20 cellular contexts compared by ENCODE assay signal in the genomic region with DNA sequence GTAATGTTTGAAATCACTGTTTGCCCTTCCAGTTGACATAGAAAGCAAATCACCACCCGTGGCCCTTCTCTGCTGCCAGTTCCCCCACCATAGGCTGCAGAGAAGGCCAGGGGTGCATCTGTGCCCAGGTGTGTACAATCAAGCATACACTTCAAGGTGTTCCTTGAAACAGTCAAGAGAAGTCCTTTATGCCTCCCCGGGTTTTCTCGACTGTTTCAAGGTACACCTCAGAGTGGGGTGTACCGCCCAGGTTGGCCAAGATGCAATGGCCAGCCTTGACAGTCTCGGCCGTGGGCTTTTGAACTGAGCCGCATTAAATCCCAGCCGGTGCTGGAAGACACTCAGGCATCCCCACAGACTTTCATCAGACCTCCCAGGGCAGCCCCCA.
"Had no signal": no experiment of that assay in that cellular context is flagged by ENCODE, and none has a peak within 500 bp of the region (broad histone marks: within the 10 kb centered on the region; RNA-seq: fewer than 3 reads in every experiment).

No MANE protein-coding gene starts in this region.

- H2AFZ ChIP-seq: hepatocyte had no signal

- H3K36me3 ChIP-seq: esophagus muscularis mucosa, gastroesophageal sphincter, heart left ventricle, left ventricle myocardium inferior, lower lobe of right lung had no signal

- H3K79me2 ChIP-seq: hepatocyte had no signal

- H3K27ac ChIP-seq: coronary artery, dorsolateral prefrontal cortex, esophagus muscularis mucosa, foreskin keratinocyte, gastroesophageal sphincter, heart left ventricle, hepatocyte, left ventricle myocardium inferior, lower lobe of right lung had no signal

- ATAC-seq: foreskin keratinocyte, gastroesophageal sphincter, heart left ventricle, left colon, left lobe of liver, mucosa of descending colon had no signal

- H3K27me3 ChIP-seq: dorsolateral prefrontal cortex, foreskin keratinocyte, hepatocyte had no signal

- H3K4me1 ChIP-seq: esophagus muscularis mucosa, foreskin keratinocyte, gastroesophageal sphincter, heart left ventricle, left ventricle myocardium inferior, lower lobe of right lung had no signal

- DNase-seq: dermis blood vessel endothelial cell; dorsolateral prefrontal cortex; effector CD4-positive, alpha-beta T cell; effector memory CD4-positive, alpha-beta T cell; foreskin keratinocyte; heart left ventricle; hypothalamus; islet precursor cell; kidney; kidney glomerular epithelial cell; left colon; left ventricle myocardium inferior; lower lobe of right lung; mesenchymal stem cell; mucosa of descending colon had no signal

- H3K9me3 ChIP-seq: esophagus muscularis mucosa, gastroesophageal sphincter, heart left ventricle, left ventricle myocardium inferior, lower lobe of right lung, mucosa of descending colon had no signal

- H3K4me3 ChIP-seq: coronary artery, dorsolateral prefrontal cortex, esophagus muscularis mucosa, gastroesophageal sphincter, heart left ventricle, hepatocyte, left ventricle myocardium inferior, lower lobe of right lung, mucosa of descending colon had no signal

- H3K4me2 ChIP-seq: hepatocyte had no signal
